In the genomic region with DNA sequence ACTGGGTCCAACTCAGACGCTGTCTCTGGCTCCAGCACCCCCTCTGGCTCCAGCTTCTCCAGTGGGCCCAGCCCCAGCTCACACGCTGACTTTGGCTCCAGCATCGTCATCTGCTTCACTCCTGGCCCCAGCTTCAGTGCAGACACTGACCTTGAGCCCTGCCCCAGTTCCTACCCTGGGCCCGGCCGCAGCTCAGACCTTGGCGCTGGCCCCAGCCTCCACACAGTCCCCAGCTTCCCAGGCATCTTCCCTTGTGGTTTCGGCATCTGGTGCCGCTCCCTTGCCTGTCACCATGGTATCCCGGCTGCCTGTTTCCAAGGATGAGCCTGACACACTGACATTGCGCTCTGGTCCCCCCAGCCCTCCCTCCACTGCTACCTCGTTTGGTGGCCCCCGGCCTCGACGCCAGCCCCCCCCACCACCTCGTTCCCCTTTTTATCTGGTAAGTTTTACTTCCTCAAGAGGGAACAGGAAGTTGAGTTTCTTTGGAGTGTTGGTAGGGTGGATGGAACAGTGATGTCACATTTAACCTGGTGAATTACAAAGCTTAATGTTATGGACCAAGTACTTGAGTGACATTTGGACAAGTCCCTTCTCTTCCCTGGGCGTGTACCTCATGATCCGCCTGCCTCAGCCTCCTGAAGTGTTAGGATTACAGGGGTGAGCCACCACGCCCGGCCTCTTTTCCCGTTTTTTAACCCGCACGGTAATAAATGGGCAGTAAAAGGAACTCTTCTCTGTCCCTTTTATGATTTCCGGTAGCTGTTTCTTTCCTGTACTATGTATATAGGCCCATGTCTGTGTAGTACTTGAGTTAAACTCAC, we compare ENCODE assay signal across 8 cellular contexts. TPM values are rescaled to one million over a fixed set of nuclear protein-coding genes. Genes with fewer than 3 reads are reported as not detected.
DNase-seq lines count a peak whose midpoint lies in the region; ATAC-seq and TF ChIP-seq lines count a peak whose summit lies in the region.

No MANE protein-coding gene starts in this region.

- ATAC-seq in left cardiac atrium, result peak; percentile 48 to 58
- peak; percentile 59 for ATAC-seq in sciatic nerve

- H3K4me3 ChIP-seq in H7 (ENCODE audit: insufficient read depth, low read depth, low read length) (no peak overlapping the region), dorsolateral prefrontal cortex (no peak overlapping the region)

- H3K27me3 ChIP-seq in H7 (ENCODE audit: control insufficient read depth, insufficient read depth, low read length), result no peaks in the 10 kb centered on the region
- no peaks in the 10 kb centered on the region for H3K27me3 ChIP-seq in dorsolateral prefrontal cortex

- TF ChIP-seq CTCF in dorsolateral prefrontal cortex (IDR thresholded peaks at IDR 0.05 in 54 of 56, conservative IDR thresholded peaks at IDR 0.05 in 2 of 56; ENCODE audit: low read depth in 1 of 56, partially characterized antibody in 56 of 56), result no peak

- H3K36me3 ChIP-seq in H7 (replicated peaks; ENCODE audit: control insufficient read depth, insufficient read depth, low read length), result peaks cover 45% of the 10 kb centered on the region

- DNase-seq in H7, result peak; percentile 43
- DNase-seq in SIG-M5 (lab: John Stamatoyannopoulos, UW), result peak; percentile 19
- peak; percentile 37 for DNase-seq in left cardiac atrium
- DNase-seq in sciatic nerve (ENCODE audit: low spot score), result no peak
- no peak for DNase-seq in stimulated activated CD4-positive, alpha-beta T cell treated with anti-CD3 and anti-CD28 coated beads, Interleukin-4, amount 100 ng/mL, for 4 hours
- DNase-seq in dorsolateral prefrontal cortex, result no peak
- DNase-seq in SW480 (ENCODE audit: low spot score), result no peak
- DNase-seq in SK-N-DZ (ENCODE audit: low spot score), result no peak

- intact Hi-C loops in left cardiac atrium (cut with DNase I) (no loop called here), sciatic nerve (cut with DNase I) (no loop called here), dorsolateral prefrontal cortex (cut with DNase I) (no loop called here)

- H3K27ac ChIP-seq in dorsolateral prefrontal cortex, result peak overlapping the region in 13 of 59 donors; percentile 5 to 61 (median 21)

RNA-seq across cellular contexts. Expression of a gene that starts 23.4 kb away (rescaled TPM):
- total RNA-seq in H7 (2014; rRNA removed; shearing (Covaris generic)), result 27.0 and 32.0 TPM in 2 replicates
- total RNA-seq in left cardiac atrium, result 10 to 100 TPM; 17.8 to 18.6 TPM
- 21.3 TPM for total RNA-seq in sciatic nerve
- 10 to 100 TPM; 25.1 to 55.2 (median 38.8) TPM for total RNA-seq in dorsolateral prefrontal cortex
- polyA plus RNA-seq in SK-N-DZ (2014; cell fraction: cytosol; rRNA removed), result 23.3 and 28.6 TPM in 2 replicates
- 71.3 and 96.4 TPM in 2 replicates for polyA plus RNA-seq in SK-N-DZ (2014; cell fraction: nucleus; rRNA removed)

RNA-seq across cellular contexts. Expression of a gene that starts 25.9 kb away (rescaled TPM):
- 7.4 and 12.1 TPM in 2 replicates for total RNA-seq in H7 (2014; rRNA removed; shearing (Covaris generic))
- 10 to 100 TPM; 42.3 to 45.9 TPM for total RNA-seq in left cardiac atrium
- total RNA-seq in sciatic nerve, result 59.3 TPM
- total RNA-seq in dorsolateral prefrontal cortex, result 10 to 100 TPM; 46.5 to 90.4 (median 65.6) TPM
- polyA plus RNA-seq in SK-N-DZ (2014; cell fraction: cytosol; rRNA removed), result 1.5 and 2.9 TPM in 2 replicates
- polyA plus RNA-seq in SK-N-DZ (2014; cell fraction: nucleus; rRNA removed), result 3.0 and 9.9 TPM in 2 replicates

RNA-seq across cellular contexts. Expression of a gene that starts 37.0 kb away (rescaled TPM):
- total RNA-seq in H7 (2014; rRNA removed; shearing (Covaris generic)), result 1.5 and 2.1 TPM in 2 replicates
- total RNA-seq in left cardiac atrium, result 1 to 10 TPM in 1 of 2 donors, under 1 TPM in 1; 0.52 to 1.1 TPM
- total RNA-seq in sciatic nerve, result 5.5 TPM
- 10 to 100 TPM in 93 of 120 experiments, 1 to 10 TPM in 27; 3.6 to 27.3 (median 12.7) TPM for total RNA-seq in dorsolateral prefrontal cortex
- 4.3 and 6.4 TPM in 2 replicates for polyA plus RNA-seq in SK-N-DZ (2014; cell fraction: cytosol; rRNA removed)
- 29.9 and 34.1 TPM in 2 replicates for polyA plus RNA-seq in SK-N-DZ (2014; cell fraction: nucleus; rRNA removed)

RNA-seq across cellular contexts. Expression of a gene that starts 37.3 kb away (rescaled TPM):
- 72.6 and 72.9 TPM in 2 replicates for total RNA-seq in H7 (2014; rRNA removed; shearing (Covaris generic))
- total RNA-seq in left cardiac atrium (10 to 100 TPM; 41.2 to 72.1 TPM), sciatic nerve (92.9 TPM), dorsolateral prefrontal cortex (100 to 1,000 TPM in 39 of 120 experiments, 10 to 100 TPM in 81; 72.0 to 128 (median 95.4) TPM)
- 76.5 and 83.8 TPM in 2 replicates for polyA plus RNA-seq in SK-N-DZ (2014; cell fraction: cytosol; rRNA removed)
- polyA plus RNA-seq in SK-N-DZ (2014; cell fraction: nucleus; rRNA removed), result 104 and 122 TPM in 2 replicates

Comparison
In these comparisons a context has a peak if more than half of its experiments do, and no peak if none do; other contexts are left out.
1. DNase-seq: peak in H7 (single experiment), SIG-M5 (single experiment) and left cardiac atrium (single experiment); none in sciatic nerve (single experiment), stimulated activated CD4-positive, alpha-beta T cell treated with anti-CD3 and anti-CD28 coated beads, Interleukin-4, amount 100 ng/mL, for 4 hours (0 of 2), dorsolateral prefrontal cortex (0 of 10), SW480 (single experiment) and SK-N-DZ (single experiment).